Comparison of ENCODE assay signal across 1 cellular context in the genomic region with DNA sequence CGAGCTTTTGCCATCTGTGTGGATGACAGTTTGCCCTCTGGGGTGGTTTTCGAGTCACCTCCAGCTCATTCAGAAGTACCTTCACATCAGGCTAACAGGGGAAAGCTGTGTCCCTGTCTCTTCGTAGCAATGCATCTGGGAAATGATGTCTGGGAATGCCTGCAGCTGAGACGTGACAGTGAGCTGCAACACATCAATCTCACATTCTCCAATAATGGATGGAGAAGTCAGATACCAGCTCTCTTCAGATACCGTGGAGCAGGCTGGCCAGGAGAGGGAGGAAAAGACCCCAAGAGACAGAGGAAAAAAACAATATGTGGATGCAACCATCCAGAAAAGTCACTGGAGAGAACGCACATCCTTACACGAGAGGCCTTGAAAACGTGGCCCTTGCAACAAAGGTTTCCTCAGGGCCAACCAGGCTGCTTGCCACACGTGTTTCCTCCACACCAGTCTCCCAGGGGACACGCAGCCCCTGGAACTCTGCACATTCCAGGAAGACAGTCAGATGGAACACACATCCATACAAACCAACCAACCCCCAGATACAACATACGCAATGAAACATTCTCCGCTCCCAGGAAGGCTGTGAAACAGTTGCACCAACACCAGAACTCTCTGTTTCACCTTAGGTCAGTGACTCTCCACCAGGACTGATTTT.
TF ChIP-seq lines count a peak whose summit lies in the region.

No MANE protein-coding gene starts in this region.

TF ChIP-seq in WTC11, 78 proteins besides CTCF, POLR2A, EP300 and RAD21 (continued from another document):
- TF ChIP-seq, protein P1, sequence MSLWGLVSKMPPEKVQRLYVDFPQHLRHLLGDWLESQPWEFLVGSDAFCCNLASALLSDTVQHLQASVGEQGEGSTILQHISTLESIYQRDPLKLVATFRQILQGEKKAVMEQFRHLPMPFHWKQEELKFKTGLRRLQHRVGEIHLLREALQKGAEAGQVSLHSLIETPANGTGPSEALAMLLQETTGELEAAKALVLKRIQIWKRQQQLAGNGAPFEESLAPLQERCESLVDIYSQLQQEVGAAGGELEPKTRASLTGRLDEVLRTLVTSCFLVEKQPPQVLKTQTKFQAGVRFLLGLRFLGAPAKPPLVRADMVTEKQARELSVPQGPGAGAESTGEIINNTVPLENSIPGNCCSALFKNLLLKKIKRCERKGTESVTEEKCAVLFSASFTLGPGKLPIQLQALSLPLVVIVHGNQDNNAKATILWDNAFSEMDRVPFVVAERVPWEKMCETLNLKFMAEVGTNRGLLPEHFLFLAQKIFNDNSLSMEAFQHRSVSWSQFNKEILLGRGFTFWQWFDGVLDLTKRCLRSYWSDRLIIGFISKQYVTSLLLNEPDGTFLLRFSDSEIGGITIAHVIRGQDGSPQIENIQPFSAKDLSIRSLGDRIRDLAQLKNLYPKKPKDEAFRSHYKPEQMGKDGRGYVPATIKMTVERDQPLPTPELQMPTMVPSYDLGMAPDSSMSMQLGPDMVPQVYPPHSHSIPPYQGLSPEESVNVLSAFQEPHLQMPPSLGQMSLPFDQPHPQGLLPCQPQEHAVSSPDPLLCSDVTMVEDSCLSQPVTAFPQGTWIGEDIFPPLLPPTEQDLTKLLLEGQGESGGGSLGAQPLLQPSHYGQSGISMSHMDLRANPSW (CRISPR knock-in tag; conservative IDR thresholded peaks at IDR 0.05; ENCODE audit: low read depth), result no peak
- TF ChIP-seq NFE2L1 (CRISPR knock-in tag; IDR thresholded peaks at IDR 0.05) (no peak), FOXJ3 (CRISPR knock-in tag; IDR thresholded peaks at IDR 0.05; ENCODE audit: borderline replicate concordance) (no peak)
